8 cellular contexts compared by ENCODE assay signal in genomic region chr19:49119411-49120324, GRCh38. TPM values are rescaled to one million over a fixed set of nuclear protein-coding genes. Genes with fewer than 3 reads are reported as not detected.
DNase-seq lines count a peak whose midpoint lies in the region; ATAC-seq and TF ChIP-seq lines count a peak whose summit lies in the region.

Gene PPFIA3, plus strand, starts transcription at chr19:49119544. Its CDS starts 8,330 bp downstream, at chr19:49127874.

- no peaks in the 10 kb centered on the region for H3K9me2 ChIP-seq in HCT116 (ENCODE audit: insufficient read depth)

- H3K36me3 ChIP-seq in HCT116 (ENCODE audit: control insufficient read depth in 1 of 2, insufficient read depth in 2 of 2, low read length in 2 of 2), result no peaks in the 10 kb centered on the region

- ATAC-seq in HCT116 (peak; percentile 22), WTC11 (peak; percentile 8)

- no peak within 1 kb of the TSS for H2AFZ ChIP-seq in HCT116 (ENCODE audit: low read depth, low read length, poor library complexity, severe bottlenecking)

- H3K27me3 Mint-ChIP-seq in WTC11 (ENCODE audit: low read depth) (peaks cover 70% of the 10 kb centered on the region), mesothelial cell of epicardium (ENCODE audit: low read depth) (peaks cover 26% of the 10 kb centered on the region), type B pancreatic cell (peaks cover 27% of the 10 kb centered on the region)

- no peaks in the 10 kb centered on the region for H3K79me2 ChIP-seq in HCT116 (ENCODE audit: insufficient read depth, low read length)

- DNase-seq in AG04450 (ENCODE audit: low read depth, low spot score), result no peak
- no peak for DNase-seq in HCT116 (ENCODE audit: low read depth, low spot score)
- peak; percentile 63 for DNase-seq in WTC11 (ENCODE audit: low spot score)
- peak; percentile 43 for DNase-seq in epidermal melanocyte (ENCODE audit: insufficient read length, low spot score)
- peak in 1 of 2 experiments; percentile 78 for DNase-seq in mesothelial cell of epicardium (ENCODE audit: low spot score in 2 of 2, unreplicated experiment in 2 of 2)
- DNase-seq in type B pancreatic cell (ENCODE audit: extremely low spot score, unreplicated experiment), result no peak
- no peak for DNase-seq in SIG-M5 (lab: John Stamatoyannopoulos, UW)
- no peak for DNase-seq in GM20000 (ENCODE audit: low spot score)

- H3K9me3 ChIP-seq in AG04450 (ENCODE audit: control insufficient read depth, insufficient read depth, low read length), result no peaks in the 10 kb centered on the region
- no peaks in the 10 kb centered on the region for H3K9me3 ChIP-seq in HCT116 (ENCODE audit: control insufficient read depth in 1 of 2, insufficient read depth in 1 of 2, low read depth in 1 of 2, low read length in 2 of 2)

- TF ChIP-seq CTCF in AG04450 (IDR thresholded peaks at IDR 0.05; ENCODE audit: low read depth, low read length) (no peak), HCT116 (IDR thresholded peaks at IDR 0.05 in 2 of 3, conservative IDR thresholded peaks at IDR 0.05 in 1 of 3; ENCODE audit: borderline replicate concordance in 1 of 3, insufficient read depth in 1 of 3, low read depth in 2 of 3, low read length in 2 of 3) (no peak), WTC11 (IDR thresholded peaks at IDR 0.05) (no peak), mesothelial cell of epicardium (IDR thresholded peaks at IDR 0.05; ENCODE audit: unreplicated experiment) (no peak), type B pancreatic cell (conservative IDR thresholded peaks at IDR 0.05) (no peak), GM20000 (IDR thresholded peaks at IDR 0.05; ENCODE audit: extremely low read depth, missing control alignments) (no peak)

- BruUV-seq in HCT116 (replicated peaks; lab: Mats Ljungman, UMichigan), result no TSS peak

- H3K27me3 ChIP-seq in AG04450 (ENCODE audit: control insufficient read depth, insufficient read depth, low read length) (peaks cover 4% of the 10 kb centered on the region), HCT116 (ENCODE audit: insufficient read depth, low read length) (no peaks in the 10 kb centered on the region)

- H3K4me2 ChIP-seq in HCT116 (ENCODE audit: low read length), result peak within 1 kb of the TSS; percentile 99

- H3K4me3 Mint-ChIP-seq in WTC11, result peak within 1 kb of the TSS; percentile 75
- peak within 1 kb of the TSS; percentile 76 for H3K4me3 Mint-ChIP-seq in mesothelial cell of epicardium
- peak within 1 kb of the TSS; percentile 87 for H3K4me3 Mint-ChIP-seq in type B pancreatic cell

- RAD21 ChIA-PET in HCT116 (lab: Charles Lee; ENCODE audit: low non-redundant PET in 1 of 2, low total read pairs in 2 of 2, uncharacterized antibody in 2 of 2, unreplicated experiment in 2 of 2), result no interaction called here

- no peaks in the 10 kb centered on the region for H3K36me3 Mint-ChIP-seq in WTC11
- no peaks in the 10 kb centered on the region for H3K36me3 Mint-ChIP-seq in mesothelial cell of epicardium
- no peaks in the 10 kb centered on the region for H3K36me3 Mint-ChIP-seq in type B pancreatic cell

- POLR2A ChIA-PET in AG04450 (lab: Yijun Ruan, JAX) (interaction anchor here (0.8 kb wide), 1 partner anchor 30 kb away, joined by 3 read pairs; no protein-coding TSS in a partner anchor), HCT116 (lab: Charles Lee) (interaction anchor here (0.6 to 1.5 kb wide), 2 partner anchors 8 to 31 kb away, joined by 3 read pairs; no protein-coding TSS in a partner anchor), WTC11 (lab: Charles Lee) (interaction anchor here (1.0 to 1.2 kb wide), 3 partner anchors 14 to 29 kb away, joined by 3 to 4 read pairs (median 3); no protein-coding TSS in a partner anchor)

- CTCF ChIA-PET in AG04450 (lab: Charles Lee), result interaction anchor here (0.7 to 1.9 kb wide), 4 partner anchors 22 to 106 kb away, joined by 3 to 6 read pairs (median 4); no protein-coding TSS in a partner anchor
- CTCF ChIA-PET in HCT116 (lab: Charles Lee), result interaction anchor here (0.8 kb wide), 1 partner anchor 13 kb away, joined by 3 read pairs; no protein-coding TSS in a partner anchor
- CTCF ChIA-PET in WTC11 (lab: Charles Lee), result interaction anchor here (0.5 to 2.7 kb wide), 17 partner anchors 13 to 1423 kb away, joined by 3 to 18 read pairs (median 4); partner anchors contain the start of gene RUVBL2

- H3K4me3 ChIP-seq in AG04450 (ENCODE audit: low read depth, low read length) (peak within 1 kb of the TSS; percentile 73), HCT116 (replicated peaks in 1 of 2; ENCODE audit: low read depth in 1 of 2, low read length in 2 of 2) (peak within 1 kb of the TSS; percentile 59 to 66)

- intact Hi-C loops in HCT116 (cut with micrococcal nuclease), result loop anchor here (1.0 kb wide), 1 partner anchor 32 kb away; no protein-coding TSS in a partner anchor

- H3K9ac ChIP-seq in HCT116 (ENCODE audit: low read length), result peak within 1 kb of the TSS; percentile 76

- peak within 1 kb of the TSS; percentile 61 for H3K27ac Mint-ChIP-seq in WTC11
- peak within 1 kb of the TSS; percentile 91 for H3K27ac Mint-ChIP-seq in mesothelial cell of epicardium
- peak within 1 kb of the TSS; percentile 86 for H3K27ac Mint-ChIP-seq in type B pancreatic cell

- peak within 1 kb of the TSS; percentile 77 for H3K27ac ChIP-seq in AG04450 (ENCODE audit: low read depth, low read length)
- peak within 1 kb of the TSS; percentile 97 for H3K27ac ChIP-seq in HCT116 (ENCODE audit: low read depth, low read length)

- H3K4me1 ChIP-seq in HCT116 (ENCODE audit: control insufficient read depth in 1 of 2, insufficient read depth in 2 of 2, low read length in 2 of 2), result peaks cover 18 to 33% of the 10 kb centered on the region in 2 experiments

- H3K9me3 Mint-ChIP-seq in WTC11, result no peaks in the 10 kb centered on the region
- H3K9me3 Mint-ChIP-seq in mesothelial cell of epicardium, result no peaks in the 10 kb centered on the region
- H3K9me3 Mint-ChIP-seq in type B pancreatic cell, result no peaks in the 10 kb centered on the region

- H4K20me1 ChIP-seq in HCT116 (ENCODE audit: insufficient read depth), result no peaks in the 10 kb centered on the region

- no peak for TF ChIP-seq RAD21 in HCT116 (IDR thresholded peaks at IDR 0.05; ENCODE audit: low read depth)

- TF ChIP-seq POLR2A in HCT116 (IDR thresholded peaks at IDR 0.05; ENCODE audit: borderline replicate concordance, extremely low read depth, insufficient read depth, insufficient read length), result no peak

- peaks cover 12% of the 10 kb centered on the region for H3K4me1 Mint-ChIP-seq in WTC11
- H3K4me1 Mint-ChIP-seq in mesothelial cell of epicardium, result peaks cover 28% of the 10 kb centered on the region
- H3K4me1 Mint-ChIP-seq in type B pancreatic cell (ENCODE audit: unreplicated experiment), result peaks cover 21% of the 10 kb centered on the region

TF ChIP-seq in HCT116, 20 proteins besides CTCF, POLR2A, EP300 and RAD21:
- TF ChIP-seq SIN3A (IDR thresholded peaks at IDR 0.05; ENCODE audit: low read depth) (peak; percentile 78), SRF (IDR thresholded peaks at IDR 0.05; ENCODE audit: low read depth) (no peak)

TF ChIP-seq in WTC11, 78 proteins besides CTCF, POLR2A, EP300 and RAD21 (continues in another document):
- TF ChIP-seq E2F4 (CRISPR knock-in tag; IDR thresholded peaks at IDR 0.05; ENCODE audit: borderline replicate concordance, low read depth) (0 out of 2 replicates have a peak, but pooled peaks have one; percentile 68), ELF4 (CRISPR knock-in tag; IDR thresholded peaks at IDR 0.05; ENCODE audit: low read depth) (0 out of 2 replicates have a peak, but pooled peaks have one; percentile 36), MAX (CRISPR knock-in tag; IDR thresholded peaks at IDR 0.05) (0 out of 2 replicates have a peak, but pooled peaks have one; percentile 33), NR3C1 (CRISPR knock-in tag; conservative IDR thresholded peaks at IDR 0.05; ENCODE audit: low read depth) (no peak), JAZF1 (CRISPR knock-in tag; IDR thresholded peaks at IDR 0.05) (no peak), FOXP1 (CRISPR knock-in tag; IDR thresholded peaks at IDR 0.05; ENCODE audit: borderline replicate concordance) (peak; percentile 94; the same call in 1 of the 2 replicates), MYBL2 (CRISPR knock-in tag; IDR thresholded peaks at IDR 0.05) (0 out of 2 replicates have a peak, but pooled peaks have one; percentile 30)
- TF ChIP-seq, protein P1, sequence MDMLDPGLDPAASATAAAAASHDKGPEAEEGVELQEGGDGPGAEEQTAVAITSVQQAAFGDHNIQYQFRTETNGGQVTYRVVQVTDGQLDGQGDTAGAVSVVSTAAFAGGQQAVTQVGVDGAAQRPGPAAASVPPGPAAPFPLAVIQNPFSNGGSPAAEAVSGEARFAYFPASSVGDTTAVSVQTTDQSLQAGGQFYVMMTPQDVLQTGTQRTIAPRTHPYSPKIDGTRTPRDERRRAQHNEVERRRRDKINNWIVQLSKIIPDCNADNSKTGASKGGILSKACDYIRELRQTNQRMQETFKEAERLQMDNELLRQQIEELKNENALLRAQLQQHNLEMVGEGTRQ (CRISPR knock-in tag; IDR thresholded peaks at IDR 0.05), result no peak
- TF ChIP-seq, protein P2, sequence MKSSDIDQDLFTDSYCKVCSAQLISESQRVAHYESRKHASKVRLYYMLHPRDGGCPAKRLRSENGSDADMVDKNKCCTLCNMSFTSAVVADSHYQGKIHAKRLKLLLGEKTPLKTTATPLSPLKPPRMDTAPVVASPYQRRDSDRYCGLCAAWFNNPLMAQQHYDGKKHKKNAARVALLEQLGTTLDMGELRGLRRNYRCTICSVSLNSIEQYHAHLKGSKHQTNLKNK (CRISPR knock-in tag; IDR thresholded peaks at IDR 0.05), result no peak

RNA-seq across cellular contexts. Expression of gene PPFIA3, which starts in this region (rescaled TPM):
- 0.52 and 0.63 TPM in 2 replicates for polyA plus RNA-seq in AG04450 (2011; rRNA removed)
- 0.51 and 0.78 TPM in 2 replicates for polyA minus RNA-seq in AG04450 (2011; rRNA and poly(A)+ RNA removed)
- total RNA-seq in HCT116 (2021; ENCODE audit: unreplicated experiment), result 28.1 TPM
- polyA plus RNA-seq in HCT116 (2012), result 17.3 and 20.5 TPM in 2 replicates
- total RNA-seq in WTC11 (2021), result 25.5 to 30.1 TPM (median 27.3 TPM) in 3 replicates
- 9.9 to 11.9 TPM (median 11.6 TPM) in 3 replicates for total RNA-seq in mesothelial cell of epicardium
- 15.2 and 17.8 TPM in 2 replicates for total RNA-seq in type B pancreatic cell (ENCODE audit: low replicate concordance)

Comparison
In these comparisons a context has a peak if more than half of its experiments do, and no peak if none do; other contexts are left out.
1. DNase-seq: peak in WTC11 (single experiment) and epidermal melanocyte (single experiment); none in AG04450 (single experiment), HCT116 (single experiment), type B pancreatic cell (single experiment), SIG-M5 (single experiment) and GM20000 (single experiment).
2. Peak in every context shown above with its lines, with median percentiles within 50 percentile points of each other: H3K27ac Mint-ChIP-seq and H3K4me3 Mint-ChIP-seq.